In the genomic region with DNA sequence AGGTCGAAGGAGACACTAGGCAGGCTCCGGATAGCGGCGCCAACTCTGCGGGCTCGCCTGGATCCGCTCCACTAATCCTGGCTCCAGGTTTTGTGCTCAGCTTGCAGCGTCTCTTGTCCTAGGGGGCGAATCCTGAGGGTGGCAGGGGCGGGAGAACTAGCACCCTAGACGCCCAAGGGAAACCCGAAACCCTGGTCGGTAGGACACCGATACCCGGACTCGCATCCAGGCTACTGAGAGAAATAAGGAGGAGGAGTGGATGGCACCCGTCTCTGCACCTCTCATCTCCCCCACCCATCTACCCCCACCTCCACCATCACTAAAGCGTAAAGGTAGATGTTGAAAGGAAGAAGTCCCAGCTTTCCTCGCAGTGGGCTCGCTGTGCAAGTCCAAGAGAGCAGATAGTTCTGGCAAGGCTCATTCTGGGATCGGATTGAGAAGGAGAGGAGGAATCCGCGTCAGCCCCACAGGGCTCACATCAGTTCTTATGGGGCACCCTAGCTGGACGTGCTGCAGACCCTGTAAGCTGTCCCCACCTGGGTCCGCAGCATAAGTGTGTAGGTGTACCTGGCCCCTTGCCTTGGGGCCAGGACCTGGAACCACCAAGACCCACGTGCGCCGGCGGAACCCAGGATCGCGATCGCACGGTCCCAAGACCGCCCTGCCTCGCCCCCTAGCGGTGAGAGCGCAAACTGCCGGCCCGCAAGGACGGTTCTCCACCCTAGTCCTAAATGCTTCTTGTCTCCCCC, we compare ENCODE assay signal across 1 cellular context.
TF ChIP-seq lines count a peak whose summit lies in the region.

No MANE protein-coding gene starts in this region.

TF ChIP-seq in K562, 482 proteins besides CTCF, POLR2A, EP300 and RAD21 (continued from another document and continues in another):
- TF ChIP-seq, protein P1, sequence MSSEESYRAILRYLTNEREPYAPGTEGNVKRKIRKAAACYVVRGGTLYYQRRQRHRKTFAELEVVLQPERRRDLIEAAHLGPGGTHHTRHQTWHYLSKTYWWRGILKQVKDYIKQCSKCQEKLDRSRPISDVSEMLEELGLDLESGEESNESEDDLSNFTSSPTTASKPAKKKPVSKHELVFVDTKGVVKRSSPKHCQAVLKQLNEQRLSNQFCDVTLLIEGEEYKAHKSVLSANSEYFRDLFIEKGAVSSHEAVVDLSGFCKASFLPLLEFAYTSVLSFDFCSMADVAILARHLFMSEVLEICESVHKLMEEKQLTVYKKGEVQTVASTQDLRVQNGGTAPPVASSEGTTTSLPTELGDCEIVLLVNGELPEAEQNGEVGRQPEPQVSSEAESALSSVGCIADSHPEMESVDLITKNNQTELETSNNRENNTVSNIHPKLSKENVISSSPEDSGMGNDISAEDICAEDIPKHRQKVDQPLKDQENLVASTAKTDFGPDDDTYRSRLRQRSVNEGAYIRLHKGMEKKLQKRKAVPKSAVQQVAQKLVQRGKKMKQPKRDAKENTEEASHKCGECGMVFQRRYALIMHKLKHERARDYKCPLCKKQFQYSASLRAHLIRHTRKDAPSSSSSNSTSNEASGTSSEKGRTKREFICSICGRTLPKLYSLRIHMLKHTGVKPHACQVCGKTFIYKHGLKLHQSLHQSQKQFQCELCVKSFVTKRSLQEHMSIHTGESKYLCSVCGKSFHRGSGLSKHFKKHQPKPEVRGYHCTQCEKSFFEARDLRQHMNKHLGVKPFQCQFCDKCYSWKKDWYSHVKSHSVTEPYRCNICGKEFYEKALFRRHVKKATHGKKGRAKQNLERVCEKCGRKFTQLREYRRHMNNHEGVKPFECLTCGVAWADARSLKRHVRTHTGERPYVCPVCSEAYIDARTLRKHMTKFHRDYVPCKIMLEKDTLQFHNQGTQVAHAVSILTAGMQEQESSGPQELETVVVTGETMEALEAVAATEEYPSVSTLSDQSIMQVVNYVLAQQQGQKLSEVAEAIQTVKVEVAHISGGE (CRISPR knock-in tag; IDR thresholded peaks at IDR 0.05) = no peak
- TF ChIP-seq ZNF384 (IDR thresholded peaks at IDR 0.05; ENCODE audit: low read depth, low read length) (no peak), ASH1L (IDR thresholded peaks at IDR 0.05; ENCODE audit: borderline replicate concordance, low read depth, partially characterized antibody) (no peak), PTTG1 (tag; IDR thresholded peaks at IDR 0.05; ENCODE audit: low read depth) (no peak), TCFL5 (CRISPR knock-in tag; conservative IDR thresholded peaks at IDR 0.05) (no peak), ZNF589 (CRISPR knock-in tag; IDR thresholded peaks at IDR 0.05; ENCODE audit: low read depth) (no peak), SMAD3 (CRISPR knock-in tag; conservative IDR thresholded peaks at IDR 0.05) (no peak), THRAP3 (IDR thresholded peaks at IDR 0.05; ENCODE audit: borderline replicate concordance) (no peak), U2AF2 (optimal IDR thresholded peaks at IDR 0.05; ENCODE audit: low read depth, low read length) (no peak), RBM34 (IDR thresholded peaks at IDR 0.05; ENCODE audit: borderline replicate concordance, insufficient read depth, low read length) (no peak)
- TF ChIP-seq, protein P2, sequence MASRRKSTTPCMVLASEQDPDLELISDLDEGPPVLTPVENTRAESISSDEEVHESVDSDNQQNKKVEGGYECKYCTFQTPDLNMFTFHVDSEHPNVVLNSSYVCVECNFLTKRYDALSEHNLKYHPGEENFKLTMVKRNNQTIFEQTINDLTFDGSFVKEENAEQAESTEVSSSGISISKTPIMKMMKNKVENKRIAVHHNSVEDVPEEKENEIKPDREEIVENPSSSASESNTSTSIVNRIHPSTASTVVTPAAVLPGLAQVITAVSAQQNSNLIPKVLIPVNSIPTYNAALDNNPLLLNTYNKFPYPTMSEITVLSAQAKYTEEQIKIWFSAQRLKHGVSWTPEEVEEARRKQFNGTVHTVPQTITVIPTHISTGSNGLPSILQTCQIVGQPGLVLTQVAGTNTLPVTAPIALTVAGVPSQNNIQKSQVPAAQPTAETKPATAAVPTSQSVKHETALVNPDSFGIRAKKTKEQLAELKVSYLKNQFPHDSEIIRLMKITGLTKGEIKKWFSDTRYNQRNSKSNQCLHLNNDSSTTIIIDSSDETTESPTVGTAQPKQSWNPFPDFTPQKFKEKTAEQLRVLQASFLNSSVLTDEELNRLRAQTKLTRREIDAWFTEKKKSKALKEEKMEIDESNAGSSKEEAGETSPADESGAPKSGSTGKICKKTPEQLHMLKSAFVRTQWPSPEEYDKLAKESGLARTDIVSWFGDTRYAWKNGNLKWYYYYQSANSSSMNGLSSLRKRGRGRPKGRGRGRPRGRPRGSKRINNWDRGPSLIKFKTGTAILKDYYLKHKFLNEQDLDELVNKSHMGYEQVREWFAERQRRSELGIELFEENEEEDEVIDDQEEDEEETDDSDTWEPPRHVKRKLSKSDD (conservative IDR thresholded peaks at IDR 0.05; ENCODE audit: low read length) = no peak
- TF ChIP-seq, protein P3, sequence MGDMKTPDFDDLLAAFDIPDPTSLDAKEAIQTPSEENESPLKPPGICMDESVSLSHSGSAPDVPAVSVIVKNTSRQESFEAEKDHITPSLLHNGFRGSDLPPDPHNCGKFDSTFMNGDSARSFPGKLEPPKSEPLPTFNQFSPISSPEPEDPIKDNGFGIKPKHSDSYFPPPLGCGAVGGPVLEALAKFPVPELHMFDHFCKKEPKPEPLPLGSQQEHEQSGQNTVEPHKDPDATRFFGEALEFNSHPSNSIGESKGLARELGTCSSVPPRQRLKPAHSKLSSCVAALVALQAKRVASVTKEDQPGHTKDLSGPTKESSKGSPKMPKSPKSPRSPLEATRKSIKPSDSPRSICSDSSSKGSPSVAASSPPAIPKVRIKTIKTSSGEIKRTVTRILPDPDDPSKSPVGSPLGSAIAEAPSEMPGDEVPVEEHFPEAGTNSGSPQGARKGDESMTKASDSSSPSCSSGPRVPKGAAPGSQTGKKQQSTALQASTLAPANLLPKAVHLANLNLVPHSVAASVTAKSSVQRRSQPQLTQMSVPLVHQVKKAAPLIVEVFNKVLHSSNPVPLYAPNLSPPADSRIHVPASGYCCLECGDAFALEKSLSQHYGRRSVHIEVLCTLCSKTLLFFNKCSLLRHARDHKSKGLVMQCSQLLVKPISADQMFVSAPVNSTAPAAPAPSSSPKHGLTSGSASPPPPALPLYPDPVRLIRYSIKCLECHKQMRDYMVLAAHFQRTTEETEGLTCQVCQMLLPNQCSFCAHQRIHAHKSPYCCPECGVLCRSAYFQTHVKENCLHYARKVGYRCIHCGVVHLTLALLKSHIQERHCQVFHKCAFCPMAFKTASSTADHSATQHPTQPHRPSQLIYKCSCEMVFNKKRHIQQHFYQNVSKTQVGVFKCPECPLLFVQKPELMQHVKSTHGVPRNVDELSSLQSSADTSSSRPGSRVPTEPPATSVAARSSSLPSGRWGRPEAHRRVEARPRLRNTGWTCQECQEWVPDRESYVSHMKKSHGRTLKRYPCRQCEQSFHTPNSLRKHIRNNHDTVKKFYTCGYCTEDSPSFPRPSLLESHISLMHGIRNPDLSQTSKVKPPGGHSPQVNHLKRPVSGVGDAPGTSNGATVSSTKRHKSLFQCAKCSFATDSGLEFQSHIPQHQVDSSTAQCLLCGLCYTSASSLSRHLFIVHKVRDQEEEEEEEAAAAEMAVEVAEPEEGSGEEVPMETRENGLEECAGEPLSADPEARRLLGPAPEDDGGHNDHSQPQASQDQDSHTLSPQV (IDR thresholded peaks at IDR 0.05) = no peak
- TF ChIP-seq, protein P4, sequence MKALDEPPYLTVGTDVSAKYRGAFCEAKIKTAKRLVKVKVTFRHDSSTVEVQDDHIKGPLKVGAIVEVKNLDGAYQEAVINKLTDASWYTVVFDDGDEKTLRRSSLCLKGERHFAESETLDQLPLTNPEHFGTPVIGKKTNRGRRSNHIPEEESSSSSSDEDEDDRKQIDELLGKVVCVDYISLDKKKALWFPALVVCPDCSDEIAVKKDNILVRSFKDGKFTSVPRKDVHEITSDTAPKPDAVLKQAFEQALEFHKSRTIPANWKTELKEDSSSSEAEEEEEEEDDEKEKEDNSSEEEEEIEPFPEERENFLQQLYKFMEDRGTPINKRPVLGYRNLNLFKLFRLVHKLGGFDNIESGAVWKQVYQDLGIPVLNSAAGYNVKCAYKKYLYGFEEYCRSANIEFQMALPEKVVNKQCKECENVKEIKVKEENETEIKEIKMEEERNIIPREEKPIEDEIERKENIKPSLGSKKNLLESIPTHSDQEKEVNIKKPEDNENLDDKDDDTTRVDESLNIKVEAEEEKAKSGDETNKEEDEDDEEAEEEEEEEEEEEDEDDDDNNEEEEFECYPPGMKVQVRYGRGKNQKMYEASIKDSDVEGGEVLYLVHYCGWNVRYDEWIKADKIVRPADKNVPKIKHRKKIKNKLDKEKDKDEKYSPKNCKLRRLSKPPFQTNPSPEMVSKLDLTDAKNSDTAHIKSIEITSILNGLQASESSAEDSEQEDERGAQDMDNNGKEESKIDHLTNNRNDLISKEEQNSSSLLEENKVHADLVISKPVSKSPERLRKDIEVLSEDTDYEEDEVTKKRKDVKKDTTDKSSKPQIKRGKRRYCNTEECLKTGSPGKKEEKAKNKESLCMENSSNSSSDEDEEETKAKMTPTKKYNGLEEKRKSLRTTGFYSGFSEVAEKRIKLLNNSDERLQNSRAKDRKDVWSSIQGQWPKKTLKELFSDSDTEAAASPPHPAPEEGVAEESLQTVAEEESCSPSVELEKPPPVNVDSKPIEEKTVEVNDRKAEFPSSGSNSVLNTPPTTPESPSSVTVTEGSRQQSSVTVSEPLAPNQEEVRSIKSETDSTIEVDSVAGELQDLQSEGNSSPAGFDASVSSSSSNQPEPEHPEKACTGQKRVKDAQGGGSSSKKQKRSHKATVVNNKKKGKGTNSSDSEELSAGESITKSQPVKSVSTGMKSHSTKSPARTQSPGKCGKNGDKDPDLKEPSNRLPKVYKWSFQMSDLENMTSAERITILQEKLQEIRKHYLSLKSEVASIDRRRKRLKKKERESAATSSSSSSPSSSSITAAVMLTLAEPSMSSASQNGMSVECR (CRISPR knock-in tag; IDR thresholded peaks at IDR 0.05) = no peak
- TF ChIP-seq, protein P5, sequence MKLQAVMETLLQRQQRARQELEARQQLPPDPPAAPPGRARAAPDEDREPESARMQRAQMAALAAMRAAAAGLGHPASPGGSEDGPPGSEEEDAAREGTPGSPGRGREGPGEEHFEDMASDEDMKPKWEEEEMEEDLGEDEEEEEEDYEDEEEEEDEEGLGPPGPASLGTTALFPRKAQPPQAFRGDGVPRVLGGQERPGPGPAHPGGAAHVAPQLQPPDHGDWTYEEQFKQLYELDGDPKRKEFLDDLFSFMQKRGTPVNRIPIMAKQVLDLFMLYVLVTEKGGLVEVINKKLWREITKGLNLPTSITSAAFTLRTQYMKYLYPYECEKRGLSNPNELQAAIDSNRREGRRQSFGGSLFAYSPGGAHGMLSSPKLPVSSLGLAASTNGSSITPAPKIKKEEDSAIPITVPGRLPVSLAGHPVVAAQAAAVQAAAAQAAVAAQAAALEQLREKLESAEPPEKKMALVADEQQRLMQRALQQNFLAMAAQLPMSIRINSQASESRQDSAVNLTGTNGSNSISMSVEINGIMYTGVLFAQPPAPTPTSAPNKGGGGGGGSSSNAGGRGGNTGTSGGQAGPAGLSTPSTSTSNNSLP (IDR thresholded peaks at IDR 0.05; ENCODE audit: borderline replicate concordance, low read depth, low read length) = no peak
- TF ChIP-seq, protein P6, sequence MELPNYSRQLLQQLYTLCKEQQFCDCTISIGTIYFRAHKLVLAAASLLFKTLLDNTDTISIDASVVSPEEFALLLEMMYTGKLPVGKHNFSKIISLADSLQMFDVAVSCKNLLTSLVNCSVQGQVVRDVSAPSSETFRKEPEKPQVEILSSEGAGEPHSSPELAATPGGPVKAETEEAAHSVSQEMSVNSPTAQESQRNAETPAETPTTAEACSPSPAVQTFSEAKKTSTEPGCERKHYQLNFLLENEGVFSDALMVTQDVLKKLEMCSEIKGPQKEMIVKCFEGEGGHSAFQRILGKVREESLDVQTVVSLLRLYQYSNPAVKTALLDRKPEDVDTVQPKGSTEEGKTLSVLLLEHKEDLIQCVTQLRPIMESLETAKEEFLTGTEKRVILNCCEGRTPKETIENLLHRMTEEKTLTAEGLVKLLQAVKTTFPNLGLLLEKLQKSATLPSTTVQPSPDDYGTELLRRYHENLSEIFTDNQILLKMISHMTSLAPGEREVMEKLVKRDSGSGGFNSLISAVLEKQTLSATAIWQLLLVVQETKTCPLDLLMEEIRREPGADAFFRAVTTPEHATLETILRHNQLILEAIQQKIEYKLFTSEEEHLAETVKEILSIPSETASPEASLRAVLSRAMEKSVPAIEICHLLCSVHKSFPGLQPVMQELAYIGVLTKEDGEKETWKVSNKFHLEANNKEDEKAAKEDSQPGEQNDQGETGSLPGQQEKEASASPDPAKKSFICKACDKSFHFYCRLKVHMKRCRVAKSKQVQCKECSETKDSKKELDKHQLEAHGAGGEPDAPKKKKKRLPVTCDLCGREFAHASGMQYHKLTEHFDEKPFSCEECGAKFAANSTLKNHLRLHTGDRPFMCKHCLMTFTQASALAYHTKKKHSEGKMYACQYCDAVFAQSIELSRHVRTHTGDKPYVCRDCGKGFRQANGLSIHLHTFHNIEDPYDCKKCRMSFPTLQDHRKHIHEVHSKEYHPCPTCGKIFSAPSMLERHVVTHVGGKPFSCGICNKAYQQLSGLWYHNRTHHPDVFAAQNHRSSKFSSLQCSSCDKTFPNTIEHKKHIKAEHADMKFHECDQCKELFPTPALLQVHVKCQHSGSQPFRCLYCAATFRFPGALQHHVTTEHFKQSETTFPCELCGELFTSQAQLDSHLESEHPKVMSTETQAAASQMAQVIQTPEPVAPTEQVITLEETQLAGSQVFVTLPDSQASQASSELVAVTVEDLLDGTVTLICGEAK (IDR thresholded peaks at IDR 0.05) = no peak
- TF ChIP-seq, protein P6 (CRISPR knock-in tag; IDR thresholded peaks at IDR 0.05) = no peak
